In genomic region chr13:28181413-28181812, GRCh38 we compare ENCODE assay signal across 9 cellular contexts. TPM values are rescaled to one million over a fixed set of nuclear protein-coding genes. Genes with fewer than 3 reads are reported as not detected.
DNase-seq lines count a peak whose midpoint lies in the region; ATAC-seq and TF ChIP-seq lines count a peak whose summit lies in the region.
"Had no signal": no experiment of that assay in that cellular context is flagged by ENCODE, and none has a peak within 500 bp of the region (broad histone marks: within the 10 kb centered on the region; RNA-seq: fewer than 3 reads in every experiment).

No MANE protein-coding gene starts in this region.

- no peak overlapping the region for H4K12ac ChIP-seq in trophoblast cell (ENCODE audit: low read depth, low read length)

- POLR2A ChIA-PET in CD4-positive, alpha-beta memory T cell (lab: Charles Lee; ENCODE audit: partially characterized antibody), result no interaction called here

- no peaks in the 10 kb centered on the region for H3K9me3 Mint-ChIP-seq in effector memory CD8-positive, alpha-beta T cell
- no peaks in the 10 kb centered on the region for H3K9me3 Mint-ChIP-seq in CD4-positive, alpha-beta memory T cell

- H3K4me3 ChIP-seq in trophoblast cell (ENCODE audit: low read depth, low read length) (no peak overlapping the region), lower leg skin (ENCODE audit: low read depth, poor library complexity, severe bottlenecking) (no peak overlapping the region)
- H3K4me3 ChIP-seq in CD4-positive, alpha-beta memory T cell (ENCODE audit: low read length in 2 of 2), result no peak overlapping the region
- H3K4me3 ChIP-seq: body of pancreas had no signal

- DNase-seq in ELR (ENCODE audit: low read depth) (peak; percentile 96), NCI-H460 (ENCODE audit: extremely low read depth, low read depth) (peak; percentile 28), trophoblast cell (peak; percentile 61 to 89), lower leg skin (ENCODE audit: low spot score in 2 of 2) (no peak), C1 segment of cervical spinal cord (lab: John Stamatoyannopoulos, UW) (no peak)
- no peak for DNase-seq in effector memory CD8-positive, alpha-beta T cell
- DNase-seq in CD4-positive, alpha-beta memory T cell, result no peak
- DNase-seq: body of pancreas; stimulated activated CD4-positive, alpha-beta T cell treated with anti-CD3 and anti-CD28 coated beads, Interleukin-15, amount 100 ng/mL, for 24 hours had no signal

- CTCF ChIA-PET in CD4-positive, alpha-beta memory T cell (lab: Charles Lee; ENCODE audit: partially characterized antibody), result no interaction called here

- H3K9me3 ChIP-seq in trophoblast cell (ENCODE audit: insufficient read depth, low read depth, low read length), result no peaks in the 10 kb centered on the region
- no peaks in the 10 kb centered on the region for H3K9me3 ChIP-seq in CD4-positive, alpha-beta memory T cell (ENCODE audit: control insufficient read depth in 1 of 2, low read length in 2 of 2)
- H3K9me3 ChIP-seq: body of pancreas had no signal

- intact Hi-C loops in lower leg skin (cut with DNase I; ENCODE audit: low total_unique reads), result no loop called here
- intact Hi-C loops in CD4-positive, alpha-beta memory T cell (cut with micrococcal nuclease), result no loop called here

- peaks cover 0 to 3% of the 10 kb centered on the region in 2 experiments for H3K36me3 ChIP-seq in trophoblast cell (ENCODE audit: control insufficient read depth in 1 of 2, insufficient read depth in 2 of 2, low read length in 2 of 2)
- H3K36me3 ChIP-seq in CD4-positive, alpha-beta memory T cell (ENCODE audit: insufficient read depth, low read length), result peaks cover 12% of the 10 kb centered on the region

- no peaks in the 10 kb centered on the region for H3K27me3 ChIP-seq in trophoblast cell (ENCODE audit: insufficient read depth, low read length)
- no peaks in the 10 kb centered on the region for H3K27me3 ChIP-seq in CD4-positive, alpha-beta memory T cell (ENCODE audit: insufficient read depth, low read length)
- H3K27me3 ChIP-seq: body of pancreas had no signal

- peaks cover 0 to 2% of the 10 kb centered on the region in 2 experiments for H3K4me1 ChIP-seq in trophoblast cell (ENCODE audit: control insufficient read depth in 1 of 2, insufficient read depth in 2 of 2, low read length in 2 of 2)
- no peaks in the 10 kb centered on the region for H3K4me1 ChIP-seq in CD4-positive, alpha-beta memory T cell (ENCODE audit: insufficient read depth, low read length)

- H3K4me3 Mint-ChIP-seq in effector memory CD8-positive, alpha-beta T cell, result no peak overlapping the region
- H3K4me3 Mint-ChIP-seq in CD4-positive, alpha-beta memory T cell, result no peak overlapping the region

- no peak overlapping the region for H3K14ac ChIP-seq in trophoblast cell (ENCODE audit: low read length)

- no peak for TF ChIP-seq POLR2A in lower leg skin (IDR thresholded peaks at IDR 0.05)

- H3K27ac Mint-ChIP-seq in effector memory CD8-positive, alpha-beta T cell, result peak overlapping the region; percentile 58 to 69
- H3K27ac Mint-ChIP-seq in CD4-positive, alpha-beta memory T cell, result peak overlapping the region in 1 of 7 donors; percentile 79

- H2BK12ac ChIP-seq in trophoblast cell (ENCODE audit: low read length), result no peak overlapping the region

- ATAC-seq in effector memory CD8-positive, alpha-beta T cell (replicated peaks), result no peak
- ATAC-seq: body of pancreas had no signal

- no CpG with 5 or more reads among the region's 2 CpGs for WGBS in trophoblast cell (ENCODE audit: extremely low coverage, insufficient coverage, insufficient read length)
- 82 to 87% methylated on average over 2 of the region's 2 CpGs for WGBS in lower leg skin, 2 donors

- H2BK120ac ChIP-seq in trophoblast cell (ENCODE audit: insufficient read depth, low read length, poor library complexity), result no peak overlapping the region

- no peak overlapping the region for H4K8ac ChIP-seq in trophoblast cell (ENCODE audit: low read depth, low read length)

- no peak overlapping the region for H2BK5ac ChIP-seq in trophoblast cell (ENCODE audit: low read depth, low read length, poor library complexity)

- H3K36me3 Mint-ChIP-seq in effector memory CD8-positive, alpha-beta T cell (ENCODE audit: insufficient read depth), result peaks cover 33% of the 10 kb centered on the region
- peaks cover 20 to 37% of the 10 kb centered on the region in 2 donors for H3K36me3 Mint-ChIP-seq in CD4-positive, alpha-beta memory T cell

- no peak overlapping the region for H3K4me2 ChIP-seq in trophoblast cell (ENCODE audit: low read length)

- peaks cover 15 to 44% of the 10 kb centered on the region in 2 donors for H3K4me1 Mint-ChIP-seq in effector memory CD8-positive, alpha-beta T cell (ENCODE audit: low read depth in 2 of 2)
- H3K4me1 Mint-ChIP-seq in CD4-positive, alpha-beta memory T cell, result peaks cover 24 to 49% (median 32%) of the 10 kb centered on the region in 4 donors

- no peak overlapping the region for H4K91ac ChIP-seq in trophoblast cell (ENCODE audit: low read depth, low read length)

- H3K9ac ChIP-seq in trophoblast cell (ENCODE audit: low read length), result no peak overlapping the region

- no peaks in the 10 kb centered on the region for H3K27me3 Mint-ChIP-seq in effector memory CD8-positive, alpha-beta T cell
- H3K27me3 Mint-ChIP-seq in CD4-positive, alpha-beta memory T cell, result no peaks in the 10 kb centered on the region

- no peak for TF ChIP-seq CTCF in lower leg skin (IDR thresholded peaks at IDR 0.05)

- no peak overlapping the region for H2AK5ac ChIP-seq in trophoblast cell (ENCODE audit: low read length)

- no peak overlapping the region for H3K18ac ChIP-seq in trophoblast cell (ENCODE audit: low read length)

- H3K79me2 ChIP-seq in trophoblast cell (ENCODE audit: control insufficient read depth, insufficient read depth, low read length, poor library complexity), result no peaks in the 10 kb centered on the region

- H3K4ac ChIP-seq in trophoblast cell (ENCODE audit: low read depth, low read length), result no peak overlapping the region

- no peaks in the 10 kb centered on the region for H3K79me1 ChIP-seq in trophoblast cell (ENCODE audit: low read length)

- no peak overlapping the region for H3K23ac ChIP-seq in trophoblast cell (ENCODE audit: low read length)

- peak overlapping the region; percentile 28 for H3K27ac ChIP-seq in trophoblast cell (ENCODE audit: low read depth, low read length)
- H3K27ac ChIP-seq in CD4-positive, alpha-beta memory T cell (ENCODE audit: low read depth, low read length), result no peak overlapping the region
- H3K27ac ChIP-seq: body of pancreas had no signal

- no peak overlapping the region for H2AFZ ChIP-seq in trophoblast cell (ENCODE audit: insufficient read depth, low read length, poor library complexity)

RNA-seq across cellular contexts. Expression of gene PAN3, which starts 43.1 kb away (rescaled TPM):
- 14.3 and 16.2 TPM in 2 replicates for total RNA-seq in NCI-H460 (2014; rRNA removed; shearing (Covaris generic))
- polyA plus RNA-seq in NCI-H460 (2014; cell fraction: nucleus; rRNA removed), result 11.7 and 15.2 TPM in 2 replicates
- 12.3 and 12.6 TPM in 2 replicates for polyA plus RNA-seq in trophoblast cell (2013)
- 10 to 100 TPM; 32.2 to 57.7 (median 46.9) TPM for total RNA-seq in lower leg skin
- total RNA-seq in CD4-positive, alpha-beta memory T cell, result 10 to 100 TPM; 66.0 to 66.7 TPM
- 1 to 10 TPM; 2.8 to 6.7 TPM for polyA plus RNA-seq in CD4-positive, alpha-beta memory T cell

Comparison
In these comparisons a context has a peak if more than half of its experiments do, and no peak if none do; other contexts are left out.
1. DNase-seq: peak in ELR (single experiment), NCI-H460 (single experiment) and trophoblast cell (2 of 2); none in effector memory CD8-positive, alpha-beta T cell (0 of 3), lower leg skin (0 of 2), C1 segment of cervical spinal cord (0 of 14) and CD4-positive, alpha-beta memory T cell (0 of 5).